Comparison of ENCODE assay signal across 15 cellular contexts in the genomic region with DNA sequence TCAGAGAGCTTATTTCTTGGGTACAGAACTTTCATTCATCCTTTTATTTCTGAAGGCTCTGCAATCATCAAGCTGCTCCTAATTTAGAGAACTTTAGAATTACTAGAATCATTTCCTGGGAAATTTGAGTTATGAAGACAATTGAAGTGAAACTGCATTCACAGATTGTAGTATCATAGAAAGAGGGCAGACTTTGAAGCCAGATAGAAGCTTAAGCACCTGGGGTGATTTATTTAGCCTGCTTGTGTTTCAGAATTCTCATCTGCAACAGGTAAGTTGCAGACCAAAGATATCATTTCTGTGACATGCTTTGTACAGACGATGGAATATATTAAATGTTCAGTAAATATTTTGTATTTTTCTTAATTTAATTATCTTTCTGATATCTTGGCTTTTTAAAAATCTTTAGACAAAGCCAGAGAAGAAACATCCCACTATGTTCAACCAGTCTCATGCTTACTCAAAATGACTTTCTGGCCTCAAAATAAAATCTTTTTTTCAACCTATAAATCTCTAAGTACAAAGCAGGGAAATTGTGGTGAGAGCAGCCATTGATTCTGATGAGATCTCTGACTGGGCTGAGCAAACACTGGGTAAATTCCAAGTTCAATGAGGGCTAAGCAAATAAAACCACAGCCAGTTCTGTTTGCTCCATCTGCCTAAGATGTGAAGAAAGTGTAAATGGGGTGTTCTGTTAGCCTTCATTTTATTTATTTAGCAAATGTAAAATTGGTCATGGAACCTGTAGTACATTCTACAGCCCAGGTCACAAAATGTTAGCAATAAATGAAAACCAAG.
"Had no signal": no experiment of that assay in that cellular context is flagged by ENCODE, and none has a peak within 500 bp of the region (broad histone marks: within the 10 kb centered on the region; RNA-seq: fewer than 3 reads in every experiment).

No MANE protein-coding gene starts in this region.

- DNase-seq: activated CD4-positive, alpha-beta T cell treated with anti-CD3 and anti-CD28 coated beads, Interleukin-2, amount 50 U/mL, for 1 hour; activated CD8-positive, alpha-beta memory T cell treated with anti-CD3 and anti-CD28 coated beads for 24 hours; activated naive CD8-positive, alpha-beta T cell treated with anti-CD3 and anti-CD28 coated beads for 36 hours; amygdala; brain microvascular endothelial cell; foreskin keratinocyte; glutamatergic neuron; midbrain; naive B cell; stomach; testis; upper lobe of left lung had no signal

- H3K9me3 ChIP-seq: testis had no signal

- H3K27me3 ChIP-seq: brain microvascular endothelial cell, foreskin keratinocyte, neural progenitor cell, stomach, testis, upper lobe of left lung had no signal

- H3K27ac ChIP-seq: brain microvascular endothelial cell, coronary artery, foreskin keratinocyte, neural progenitor cell, stomach, testis, upper lobe of left lung had no signal

- H3K4me1 ChIP-seq: foreskin keratinocyte, testis, upper lobe of left lung had no signal

- H3K4me3 ChIP-seq: coronary artery, neural progenitor cell, stomach, testis, upper lobe of left lung had no signal

- ATAC-seq: foreskin keratinocyte, sciatic nerve had no signal

- H3K36me3 ChIP-seq: brain microvascular endothelial cell, neural progenitor cell, stomach, upper lobe of left lung had no signal
